15 cellular contexts compared by ENCODE assay signal in the genomic region with DNA sequence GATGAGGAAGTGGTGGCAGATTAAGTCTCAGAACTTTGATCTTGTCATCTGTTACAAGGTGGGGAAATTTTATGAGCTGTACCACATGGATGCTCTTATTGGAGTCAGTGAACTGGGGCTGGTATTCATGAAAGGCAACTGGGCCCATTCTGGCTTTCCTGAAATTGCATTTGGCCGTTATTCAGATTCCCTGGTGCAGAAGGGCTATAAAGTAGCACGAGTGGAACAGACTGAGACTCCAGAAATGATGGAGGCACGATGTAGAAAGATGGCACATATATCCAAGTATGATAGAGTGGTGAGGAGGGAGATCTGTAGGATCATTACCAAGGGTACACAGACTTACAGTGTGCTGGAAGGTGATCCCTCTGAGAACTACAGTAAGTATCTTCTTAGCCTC.
"Had no signal": no experiment of that assay in that cellular context is flagged by ENCODE, and none has a peak within 500 bp of the region (broad histone marks: within the 10 kb centered on the region; RNA-seq: fewer than 3 reads in every experiment).

No MANE protein-coding gene starts in this region.

- H3K27ac ChIP-seq: adrenal gland, lower lobe of right lung, right atrium auricular region, suprapubic skin, VCaP had no signal

- H3K27me3 Mint-ChIP-seq: activated CD8-positive, alpha-beta T cell treated with anti-CD3 and anti-CD28 coated beads for 36 hours had no signal

- ATAC-seq: activated CD8-positive, alpha-beta T cell treated with anti-CD3 and anti-CD28 coated beads for 36 hours; esophagus mucosa; stimulated activated naive CD8-positive, alpha-beta T cell treated with anti-CD3 and anti-CD28 coated beads, Interleukin-15, Interleukin-2, amounts not matched to agents 100 U/mL and 50 U/mL, for 24 hours had no signal

- H3K27ac Mint-ChIP-seq: activated CD8-positive, alpha-beta T cell treated with anti-CD3 and anti-CD28 coated beads for 36 hours; activated T-helper 1 cell treated with anti-CD3 and anti-CD28 coated beads, Interleukin-12 subunit alpha, Interleukin-12 subunit beta, Interleukin-2, Interleukin-4 antibody, amounts not matched to agents 30 ng/mL and 10 ng/mL and 1 ng/mL, durations not matched to agents 14 hours and 24 hours and 36 hours; mesothelial cell of epicardium had no signal

- H3K4me3 ChIP-seq: adrenal gland, lower lobe of right lung, right atrium auricular region, suprapubic skin had no signal

- H3K4me1 Mint-ChIP-seq: mesothelial cell of epicardium had no signal

- DNase-seq: activated CD8-positive, alpha-beta memory T cell treated with anti-CD3 and anti-CD28 coated beads, Interleukin-2, amount 50 U/mL, for 4 hours; activated CD8-positive, alpha-beta T cell treated with anti-CD3 and anti-CD28 coated beads for 36 hours; activated naive CD4-positive, alpha-beta T cell; adrenal gland; lower lobe of right lung; posterior cingulate gyrus; stimulated activated CD4-positive, alpha-beta T cell treated with anti-CD3 and anti-CD28 coated beads, Interleukin-2, amount 100 ng/mL, for 24 hours; stimulated activated naive CD8-positive, alpha-beta T cell treated with anti-CD3 and anti-CD28 coated beads, Interleukin-15, Interleukin-2, amounts not matched to agents 100 U/mL and 50 U/mL, for 24 hours; T-helper 9 cell had no signal

- H3K9me3 ChIP-seq: adrenal gland had no signal

- H3K4me1 ChIP-seq: adrenal gland, lower lobe of right lung, suprapubic skin had no signal

- H3K27me3 ChIP-seq: adrenal gland, right atrium auricular region, suprapubic skin had no signal

- H3K4me3 Mint-ChIP-seq: activated CD8-positive, alpha-beta T cell treated with anti-CD3 and anti-CD28 coated beads for 36 hours; activated T-helper 1 cell treated with anti-CD3 and anti-CD28 coated beads, Interleukin-12 subunit alpha, Interleukin-12 subunit beta, Interleukin-2, Interleukin-4 antibody, amounts not matched to agents 30 ng/mL and 10 ng/mL and 1 ng/mL, durations not matched to agents 14 hours and 24 hours and 36 hours; mesothelial cell of epicardium had no signal
